Comparison of ENCODE assay signal across 10 cellular contexts in the genomic region with DNA sequence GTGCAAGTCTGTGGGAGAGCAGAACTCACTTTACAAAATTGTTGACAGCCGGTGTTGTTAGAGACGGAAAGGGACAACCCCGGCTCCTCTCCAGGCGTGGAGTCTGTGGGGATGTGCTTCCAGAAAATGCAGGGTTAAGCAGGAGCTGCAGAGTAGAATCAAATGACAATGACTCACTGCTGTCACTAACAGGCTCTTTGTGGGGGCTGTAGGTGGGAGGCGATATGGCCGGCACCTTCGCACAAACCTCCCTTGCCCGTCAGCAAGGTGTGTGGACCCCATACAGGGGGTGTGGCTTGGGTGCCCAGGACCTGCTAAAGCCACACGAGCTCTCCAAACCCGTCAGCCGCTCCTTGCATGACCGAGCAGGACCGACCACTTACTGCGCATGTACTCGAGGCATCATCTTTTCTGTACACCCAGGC. TPM values are rescaled to one million over a fixed set of nuclear protein-coding genes. Genes with fewer than 3 reads are reported as not detected.
DNase-seq lines count a peak whose midpoint lies in the region; ATAC-seq and TF ChIP-seq lines count a peak whose summit lies in the region.
"Had no signal": no experiment of that assay in that cellular context is flagged by ENCODE, and none has a peak within 500 bp of the region (broad histone marks: within the 10 kb centered on the region; RNA-seq: fewer than 3 reads in every experiment).

No MANE protein-coding gene starts in this region.

- peaks cover 3% of the 10 kb centered on the region for H3F3A ChIP-seq in smooth muscle cell (ENCODE audit: low read depth)

- peak overlapping the region; percentile 4 for H3K4me2 ChIP-seq in smooth muscle cell

- no peaks in the 10 kb centered on the region for H3K9me3 Mint-ChIP-seq in activated T-cell treated with anti-CD3 and anti-CD28 coated beads, Interleukin-2, amount 50 U/mL, for 72 hours
- H3K9me3 Mint-ChIP-seq: activated naive CD4-positive, alpha-beta T cell treated with anti-CD3 and anti-CD28 coated beads, Interleukin-2, amount 50 U/mL, for 24 hours had no signal

- H3K27me3 ChIP-seq in HUES48 (ENCODE audit: control insufficient read depth, insufficient read depth, low read length) (no peaks in the 10 kb centered on the region), smooth muscle cell (ENCODE audit: low read depth) (no peaks in the 10 kb centered on the region)

- H3K27ac Mint-ChIP-seq in activated T-cell treated with anti-CD3 and anti-CD28 coated beads, Interleukin-2, amount 50 U/mL, for 72 hours = no peak overlapping the region
- H3K27ac Mint-ChIP-seq: activated naive CD4-positive, alpha-beta T cell treated with anti-CD3 and anti-CD28 coated beads, Interleukin-2, amount 50 U/mL, for 24 hours had no signal

- no peak overlapping the region for H3K4me3 Mint-ChIP-seq in activated T-cell treated with anti-CD3 and anti-CD28 coated beads, Interleukin-2, amount 50 U/mL, for 72 hours
- H3K4me3 Mint-ChIP-seq: activated naive CD4-positive, alpha-beta T cell treated with anti-CD3 and anti-CD28 coated beads, Interleukin-2, amount 50 U/mL, for 24 hours had no signal

- H3K36me3 Mint-ChIP-seq in activated T-cell treated with anti-CD3 and anti-CD28 coated beads, Interleukin-2, amount 50 U/mL, for 72 hours (ENCODE audit: insufficient read depth in 2 of 2) = no peaks in the 10 kb centered on the region
- H3K36me3 Mint-ChIP-seq: activated naive CD4-positive, alpha-beta T cell treated with anti-CD3 and anti-CD28 coated beads, Interleukin-2, amount 50 U/mL, for 24 hours had no signal

- no peak overlapping the region for H3K4me3 ChIP-seq in HUES48 (ENCODE audit: low read depth, low read length)
- H3K4me3 ChIP-seq in smooth muscle cell = no peak overlapping the region

- H4K20me1 ChIP-seq in smooth muscle cell (ENCODE audit: low read depth) = no peaks in the 10 kb centered on the region

- no peak overlapping the region for H2AFZ ChIP-seq in smooth muscle cell (ENCODE audit: low read depth)

- DNase-seq in left lobe of liver (ENCODE audit: low spot score) (no peak), smooth muscle cell (lab: John Stamatoyannopoulos, UW; ENCODE audit: unreplicated experiment) (no peak), RKO (ENCODE audit: low spot score) (no peak), EL (no peak)
- DNase-seq in activated effector memory CD4-positive, alpha-beta T cell treated with anti-CD3 and anti-CD28 coated beads, Interleukin-2, amount 50 U/mL, for 16 hours = no peak
- DNase-seq in activated T-cell treated with anti-CD3 and anti-CD28 coated beads, Interleukin-2, amount 50 U/mL, for 72 hours = no peak
- DNase-seq: NCI-H1436 treated with DMSO at 0.1 percent for 48 hours had no signal

- H3K9ac ChIP-seq in HUES48 (ENCODE audit: low read depth, low read length) = no peak overlapping the region
- no peak overlapping the region for H3K9ac ChIP-seq in smooth muscle cell (ENCODE audit: low read depth)

- peak; percentile 16 for ATAC-seq in left lobe of liver
- ATAC-seq in activated T-cell treated with anti-CD3 and anti-CD28 coated beads, Interleukin-2, amount 50 U/mL, for 72 hours (replicated peaks in 1 of 2) = no peak

- peak overlapping the region; percentile 48 for H3K27ac ChIP-seq in HUES48 (ENCODE audit: low read depth, low read length)
- H3K27ac ChIP-seq in cingulate gyrus (ENCODE audit: low read depth, low read length) = peak overlapping the region; percentile 97
- H3K27ac ChIP-seq in smooth muscle cell (ENCODE audit: low read depth) = no peak overlapping the region

- no peaks in the 10 kb centered on the region for H3K27me3 Mint-ChIP-seq in activated T-cell treated with anti-CD3 and anti-CD28 coated beads, Interleukin-2, amount 50 U/mL, for 72 hours (ENCODE audit: low read depth)
- H3K27me3 Mint-ChIP-seq: activated naive CD4-positive, alpha-beta T cell treated with anti-CD3 and anti-CD28 coated beads, Interleukin-2, amount 50 U/mL, for 24 hours had no signal

- TF ChIP-seq CTCF in smooth muscle cell (IDR thresholded peaks at IDR 0.05; ENCODE audit: borderline replicate concordance, insufficient read depth, poor library complexity, severe bottlenecking) = no peak

- peaks cover 17% of the 10 kb centered on the region for H3K4me1 Mint-ChIP-seq in activated T-cell treated with anti-CD3 and anti-CD28 coated beads, Interleukin-2, amount 50 U/mL, for 72 hours (ENCODE audit: low read depth)

- WGBS in smooth muscle cell (ENCODE audit: low lambda C conversion rate) = 25% methylated on average over 15 of the region's 15 CpGs

- H3K9me3 ChIP-seq in HUES48 (ENCODE audit: control insufficient read depth, insufficient read depth, low read length) (no peaks in the 10 kb centered on the region), smooth muscle cell (replicated peaks; ENCODE audit: low read depth) (no peaks in the 10 kb centered on the region)

- peaks cover 2% of the 10 kb centered on the region for H3K79me2 ChIP-seq in smooth muscle cell (ENCODE audit: low read depth)

- peaks cover 11% of the 10 kb centered on the region for H3K4me1 ChIP-seq in HUES48 (ENCODE audit: control insufficient read depth, insufficient read depth, low read length)
- peaks cover 17% of the 10 kb centered on the region for H3K4me1 ChIP-seq in smooth muscle cell (ENCODE audit: low read depth)

- H3K36me3 ChIP-seq in HUES48 (ENCODE audit: control insufficient read depth, insufficient read depth, low read length) (no peaks in the 10 kb centered on the region), smooth muscle cell (ENCODE audit: low read depth) (no peaks in the 10 kb centered on the region)

RNA-seq across cellular contexts. Expression of a gene that starts 5.8 kb away (rescaled TPM):
- total RNA-seq in left lobe of liver = 52.0 TPM
- 21.7 and 28.2 TPM in 2 replicates for total RNA-seq in smooth muscle cell
- 34.3 and 36.5 TPM in 2 replicates for polyA plus RNA-seq in smooth muscle cell
- total RNA-seq in activated T-cell treated with anti-CD3 and anti-CD28 coated beads, Interleukin-2, amount 50 U/mL, for 72 hours = 10 to 100 TPM; 26.6 to 34.6 TPM

RNA-seq across cellular contexts. Expression of a gene that starts 29.0 kb away (rescaled TPM):
- total RNA-seq in left lobe of liver = 1.9 TPM
- total RNA-seq in smooth muscle cell = 6.3 and 39.1 TPM in 2 replicates
- 13.7 and 21.1 TPM in 2 replicates for polyA plus RNA-seq in smooth muscle cell
- 1 to 10 TPM; 3.3 to 6.9 TPM for total RNA-seq in activated T-cell treated with anti-CD3 and anti-CD28 coated beads, Interleukin-2, amount 50 U/mL, for 72 hours

RNA-seq across cellular contexts. Expression of a gene that starts 45.0 kb away (rescaled TPM):
- total RNA-seq in left lobe of liver (2.7 TPM), smooth muscle cell (44.7 and 77.9 TPM in 2 replicates)
- 30.0 and 70.4 TPM in 2 replicates for polyA plus RNA-seq in smooth muscle cell
- 10 to 100 TPM; 16.6 to 16.9 TPM for total RNA-seq in activated T-cell treated with anti-CD3 and anti-CD28 coated beads, Interleukin-2, amount 50 U/mL, for 72 hours

RNA-seq across cellular contexts. Expression of a gene that starts 49.5 kb away (rescaled TPM):
- total RNA-seq in left lobe of liver = 18.1 TPM
- 20.8 and 21.8 TPM in 2 replicates for total RNA-seq in smooth muscle cell
- polyA plus RNA-seq in smooth muscle cell = 6.7 and 10.2 TPM in 2 replicates
- total RNA-seq in activated T-cell treated with anti-CD3 and anti-CD28 coated beads, Interleukin-2, amount 50 U/mL, for 72 hours = 100 to 1,000 TPM; 111 to 128 TPM
